ENCODE assay signal across 2 cellular contexts in the genomic region with DNA sequence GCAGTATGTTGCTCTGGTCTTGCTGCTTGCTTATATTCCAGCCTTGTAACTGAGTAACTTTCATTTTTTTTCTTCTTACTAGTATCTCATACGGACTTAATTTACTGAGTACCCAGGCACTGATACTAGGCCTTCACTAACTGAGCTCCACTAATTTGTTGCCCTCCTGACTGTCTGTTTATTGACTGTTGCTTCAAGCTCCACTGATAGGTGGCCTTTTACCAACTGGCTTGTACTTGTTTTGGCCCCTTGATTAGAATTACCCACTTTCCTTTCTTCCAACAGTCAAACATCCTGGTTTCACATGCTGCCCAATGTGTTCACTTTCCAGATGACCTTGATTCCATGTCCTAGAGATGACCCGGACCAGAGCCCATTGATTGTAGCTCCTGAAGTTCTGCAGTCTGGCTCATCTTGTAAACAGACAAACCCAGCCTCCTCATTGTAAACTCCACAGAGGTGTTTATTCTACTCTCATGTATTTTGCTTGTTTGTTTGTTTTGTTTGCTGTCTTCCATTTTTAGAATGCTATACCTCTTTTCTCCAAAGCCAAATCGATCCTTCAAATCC.
A peak's percentile ranks its signal among the peaks of the same experiment; 100 is the strongest.
TF ChIP-seq lines count a peak whose summit lies in the region.

No MANE protein-coding gene starts in this region.

TF ChIP-seq in IMR-90, 13 proteins besides CTCF, POLR2A, EP300 and RAD21:
- no peak for TF ChIP-seq MXI1 (IDR thresholded peaks at IDR 0.05; ENCODE audit: borderline replicate concordance, low read depth, low read length)

TF ChIP-seq in HepG2, 621 proteins besides CTCF, POLR2A, EP300 and RAD21:
- TF ChIP-seq RXRB (CRISPR knock-in tag; IDR thresholded peaks at IDR 0.05; ENCODE audit: borderline replicate concordance) (peak; percentile 61; the same call in 1 of the 2 replicates), EHMT2 (IDR thresholded peaks at IDR 0.05; ENCODE audit: borderline replicate concordance, low read depth, low read length) (no peak), ESRRA (CRISPR knock-in tag; IDR thresholded peaks at IDR 0.05; ENCODE audit: low read depth) (peak; percentile 86), MIXL1 (CRISPR knock-in tag; IDR thresholded peaks at IDR 0.05) (0 out of 2 replicates have a peak, but pooled peaks have one; percentile 29), CAMTA2 (CRISPR knock-in tag; IDR thresholded peaks at IDR 0.05; ENCODE audit: borderline replicate concordance) (no peak), SOX6 (IDR thresholded peaks at IDR 0.05) (no peak), SOX6 (CRISPR knock-in tag; IDR thresholded peaks at IDR 0.05) (peak; percentile 57), MED13 (CRISPR knock-in tag; IDR thresholded peaks at IDR 0.05) (no peak), FOXA3 (CRISPR knock-in tag; IDR thresholded peaks at IDR 0.05) (0 out of 2 replicates have a peak, but pooled peaks have one; percentile 20), SALL1 (CRISPR knock-in tag; IDR thresholded peaks at IDR 0.05) (peak; percentile 36; the same call in 1 of the 2 replicates), FOXP1 (IDR thresholded peaks at IDR 0.05) (no peak), FOXP1 (CRISPR knock-in tag; IDR thresholded peaks at IDR 0.05) (peak; percentile 88), ZNF331 (CRISPR knock-in tag; IDR thresholded peaks at IDR 0.05) (peak; percentile 79; the same call in 1 of the 2 replicates), ZNF552 (CRISPR knock-in tag; IDR thresholded peaks at IDR 0.05; ENCODE audit: borderline replicate concordance) (no peak), ZBTB20 (CRISPR knock-in tag; IDR thresholded peaks at IDR 0.05; ENCODE audit: borderline replicate concordance, low read depth) (0 out of 2 replicates have a peak, but pooled peaks have one; percentile 30), RARA (CRISPR knock-in tag; IDR thresholded peaks at IDR 0.05) (peak; percentile 84), BHLHE40 (IDR thresholded peaks at IDR 0.05; ENCODE audit: low read length) (no peak), HMG20A (CRISPR knock-in tag; IDR thresholded peaks at IDR 0.05; ENCODE audit: borderline replicate concordance) (peak; percentile 25; the same call in 1 of the 2 replicates), MAFG (CRISPR knock-in tag; IDR thresholded peaks at IDR 0.05) (no peak), JARID2 (CRISPR knock-in tag; IDR thresholded peaks at IDR 0.05; ENCODE audit: insufficient replicate concordance) (no peak), POGZ (CRISPR knock-in tag; IDR thresholded peaks at IDR 0.05) (0 out of 2 replicates have a peak, but pooled peaks have one; percentile 52), MEF2D (CRISPR knock-in tag; IDR thresholded peaks at IDR 0.05) (0 out of 2 replicates have a peak, but pooled peaks have one; percentile 36), ZMYM4 (CRISPR knock-in tag; IDR thresholded peaks at IDR 0.05) (peak; percentile 50; the same call in 1 of the 2 replicates)
- TF ChIP-seq, protein P1, sequence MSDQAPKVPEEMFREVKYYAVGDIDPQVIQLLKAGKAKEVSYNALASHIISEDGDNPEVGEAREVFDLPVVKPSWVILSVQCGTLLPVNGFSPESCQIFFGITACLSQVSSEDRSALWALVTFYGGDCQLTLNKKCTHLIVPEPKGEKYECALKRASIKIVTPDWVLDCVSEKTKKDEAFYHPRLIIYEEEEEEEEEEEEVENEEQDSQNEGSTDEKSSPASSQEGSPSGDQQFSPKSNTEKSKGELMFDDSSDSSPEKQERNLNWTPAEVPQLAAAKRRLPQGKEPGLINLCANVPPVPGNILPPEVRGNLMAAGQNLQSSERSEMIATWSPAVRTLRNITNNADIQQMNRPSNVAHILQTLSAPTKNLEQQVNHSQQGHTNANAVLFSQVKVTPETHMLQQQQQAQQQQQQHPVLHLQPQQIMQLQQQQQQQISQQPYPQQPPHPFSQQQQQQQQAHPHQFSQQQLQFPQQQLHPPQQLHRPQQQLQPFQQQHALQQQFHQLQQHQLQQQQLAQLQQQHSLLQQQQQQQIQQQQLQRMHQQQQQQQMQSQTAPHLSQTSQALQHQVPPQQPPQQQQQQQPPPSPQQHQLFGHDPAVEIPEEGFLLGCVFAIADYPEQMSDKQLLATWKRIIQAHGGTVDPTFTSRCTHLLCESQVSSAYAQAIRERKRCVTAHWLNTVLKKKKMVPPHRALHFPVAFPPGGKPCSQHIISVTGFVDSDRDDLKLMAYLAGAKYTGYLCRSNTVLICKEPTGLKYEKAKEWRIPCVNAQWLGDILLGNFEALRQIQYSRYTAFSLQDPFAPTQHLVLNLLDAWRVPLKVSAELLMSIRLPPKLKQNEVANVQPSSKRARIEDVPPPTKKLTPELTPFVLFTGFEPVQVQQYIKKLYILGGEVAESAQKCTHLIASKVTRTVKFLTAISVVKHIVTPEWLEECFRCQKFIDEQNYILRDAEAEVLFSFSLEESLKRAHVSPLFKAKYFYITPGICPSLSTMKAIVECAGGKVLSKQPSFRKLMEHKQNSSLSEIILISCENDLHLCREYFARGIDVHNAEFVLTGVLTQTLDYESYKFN (CRISPR knock-in tag; conservative IDR thresholded peaks at IDR 0.05), result peak; percentile 50
- TF ChIP-seq, protein P2, sequence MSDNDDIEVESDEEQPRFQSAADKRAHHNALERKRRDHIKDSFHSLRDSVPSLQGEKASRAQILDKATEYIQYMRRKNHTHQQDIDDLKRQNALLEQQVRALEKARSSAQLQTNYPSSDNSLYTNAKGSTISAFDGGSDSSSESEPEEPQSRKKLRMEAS (IDR thresholded peaks at IDR 0.05), result no peak
- TF ChIP-seq, protein P3, sequence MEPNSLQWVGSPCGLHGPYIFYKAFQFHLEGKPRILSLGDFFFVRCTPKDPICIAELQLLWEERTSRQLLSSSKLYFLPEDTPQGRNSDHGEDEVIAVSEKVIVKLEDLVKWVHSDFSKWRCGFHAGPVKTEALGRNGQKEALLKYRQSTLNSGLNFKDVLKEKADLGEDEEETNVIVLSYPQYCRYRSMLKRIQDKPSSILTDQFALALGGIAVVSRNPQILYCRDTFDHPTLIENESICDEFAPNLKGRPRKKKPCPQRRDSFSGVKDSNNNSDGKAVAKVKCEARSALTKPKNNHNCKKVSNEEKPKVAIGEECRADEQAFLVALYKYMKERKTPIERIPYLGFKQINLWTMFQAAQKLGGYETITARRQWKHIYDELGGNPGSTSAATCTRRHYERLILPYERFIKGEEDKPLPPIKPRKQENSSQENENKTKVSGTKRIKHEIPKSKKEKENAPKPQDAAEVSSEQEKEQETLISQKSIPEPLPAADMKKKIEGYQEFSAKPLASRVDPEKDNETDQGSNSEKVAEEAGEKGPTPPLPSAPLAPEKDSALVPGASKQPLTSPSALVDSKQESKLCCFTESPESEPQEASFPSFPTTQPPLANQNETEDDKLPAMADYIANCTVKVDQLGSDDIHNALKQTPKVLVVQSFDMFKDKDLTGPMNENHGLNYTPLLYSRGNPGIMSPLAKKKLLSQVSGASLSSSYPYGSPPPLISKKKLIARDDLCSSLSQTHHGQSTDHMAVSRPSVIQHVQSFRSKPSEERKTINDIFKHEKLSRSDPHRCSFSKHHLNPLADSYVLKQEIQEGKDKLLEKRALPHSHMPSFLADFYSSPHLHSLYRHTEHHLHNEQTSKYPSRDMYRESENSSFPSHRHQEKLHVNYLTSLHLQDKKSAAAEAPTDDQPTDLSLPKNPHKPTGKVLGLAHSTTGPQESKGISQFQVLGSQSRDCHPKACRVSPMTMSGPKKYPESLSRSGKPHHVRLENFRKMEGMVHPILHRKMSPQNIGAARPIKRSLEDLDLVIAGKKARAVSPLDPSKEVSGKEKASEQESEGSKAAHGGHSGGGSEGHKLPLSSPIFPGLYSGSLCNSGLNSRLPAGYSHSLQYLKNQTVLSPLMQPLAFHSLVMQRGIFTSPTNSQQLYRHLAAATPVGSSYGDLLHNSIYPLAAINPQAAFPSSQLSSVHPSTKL (CRISPR knock-in tag; IDR thresholded peaks at IDR 0.05), result peak; percentile 37; the same call in 1 of the 2 replicates
- TF ChIP-seq, protein P4, sequence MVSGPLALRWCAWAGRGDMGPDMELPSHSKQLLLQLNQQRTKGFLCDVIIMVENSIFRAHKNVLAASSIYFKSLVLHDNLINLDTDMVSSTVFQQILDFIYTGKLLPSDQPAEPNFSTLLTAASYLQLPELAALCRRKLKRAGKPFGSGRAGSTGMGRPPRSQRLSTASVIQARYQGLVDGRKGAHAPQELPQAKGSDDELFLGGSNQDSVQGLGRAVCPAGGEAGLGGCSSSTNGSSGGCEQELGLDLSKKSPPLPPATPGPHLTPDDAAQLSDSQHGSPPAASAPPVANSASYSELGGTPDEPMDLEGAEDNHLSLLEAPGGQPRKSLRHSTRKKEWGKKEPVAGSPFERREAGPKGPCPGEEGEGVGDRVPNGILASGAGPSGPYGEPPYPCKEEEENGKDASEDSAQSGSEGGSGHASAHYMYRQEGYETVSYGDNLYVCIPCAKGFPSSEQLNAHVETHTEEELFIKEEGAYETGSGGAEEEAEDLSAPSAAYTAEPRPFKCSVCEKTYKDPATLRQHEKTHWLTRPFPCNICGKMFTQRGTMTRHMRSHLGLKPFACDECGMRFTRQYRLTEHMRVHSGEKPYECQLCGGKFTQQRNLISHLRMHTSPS (CRISPR knock-in tag; IDR thresholded peaks at IDR 0.05; ENCODE audit: low read depth), result no peak
- TF ChIP-seq, protein P5, sequence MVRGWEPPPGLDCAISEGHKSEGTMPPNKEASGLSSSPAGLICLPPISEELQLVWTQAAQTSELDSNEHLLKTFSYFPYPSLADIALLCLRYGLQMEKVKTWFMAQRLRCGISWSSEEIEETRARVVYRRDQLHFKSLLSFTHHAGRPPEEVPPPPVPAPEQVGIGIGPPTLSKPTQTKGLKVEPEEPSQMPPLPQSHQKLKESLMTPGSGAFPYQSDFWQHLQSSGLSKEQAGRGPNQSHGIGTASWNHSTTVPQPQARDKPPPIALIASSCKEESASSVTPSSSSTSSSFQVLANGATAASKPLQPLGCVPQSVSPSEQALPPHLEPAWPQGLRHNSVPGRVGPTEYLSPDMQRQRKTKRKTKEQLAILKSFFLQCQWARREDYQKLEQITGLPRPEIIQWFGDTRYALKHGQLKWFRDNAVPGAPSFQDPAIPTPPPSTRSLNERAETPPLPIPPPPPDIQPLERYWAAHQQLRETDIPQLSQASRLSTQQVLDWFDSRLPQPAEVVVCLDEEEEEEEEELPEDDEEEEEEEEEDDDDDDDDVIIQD (CRISPR knock-in tag; IDR thresholded peaks at IDR 0.05; ENCODE audit: low read depth), result peak; percentile 25; the same call in 1 of the 2 replicates
- TF ChIP-seq, protein P6, sequence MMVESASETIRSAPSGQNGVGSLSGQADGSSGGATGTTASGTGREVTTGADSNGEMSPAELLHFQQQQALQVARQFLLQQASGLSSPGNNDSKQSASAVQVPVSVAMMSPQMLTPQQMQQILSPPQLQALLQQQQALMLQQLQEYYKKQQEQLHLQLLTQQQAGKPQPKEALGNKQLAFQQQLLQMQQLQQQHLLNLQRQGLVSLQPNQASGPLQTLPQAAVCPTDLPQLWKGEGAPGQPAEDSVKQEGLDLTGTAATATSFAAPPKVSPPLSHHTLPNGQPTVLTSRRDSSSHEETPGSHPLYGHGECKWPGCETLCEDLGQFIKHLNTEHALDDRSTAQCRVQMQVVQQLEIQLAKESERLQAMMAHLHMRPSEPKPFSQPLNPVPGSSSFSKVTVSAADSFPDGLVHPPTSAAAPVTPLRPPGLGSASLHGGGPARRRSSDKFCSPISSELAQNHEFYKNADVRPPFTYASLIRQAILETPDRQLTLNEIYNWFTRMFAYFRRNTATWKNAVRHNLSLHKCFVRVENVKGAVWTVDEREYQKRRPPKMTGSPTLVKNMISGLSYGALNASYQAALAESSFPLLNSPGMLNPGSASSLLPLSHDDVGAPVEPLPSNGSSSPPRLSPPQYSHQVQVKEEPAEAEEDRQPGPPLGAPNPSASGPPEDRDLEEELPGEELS (CRISPR knock-in tag; IDR thresholded peaks at IDR 0.05), result peak; percentile 44; the same call in 1 of the 2 replicates
TF ChIP-seq in HepG2: peak in this region for 18.
